ENCODE assay signal across 8 cellular contexts in genomic region chrX:2710496-2710895, GRCh38. TPM values are rescaled to one million over a fixed set of nuclear protein-coding genes. Genes with fewer than 3 reads are reported as not detected.
A peak's percentile ranks its signal among the peaks of the same experiment; 100 is the strongest.
DNase-seq lines count a peak whose midpoint lies in the region; ATAC-seq and TF ChIP-seq lines count a peak whose summit lies in the region.

No MANE protein-coding gene starts in this region.

- H3K4me1 ChIP-seq in right cardiac atrium (ENCODE audit: control insufficient read depth, insufficient read depth, low read length) (peaks cover 35% of the 10 kb centered on the region), tibial nerve (peaks cover 0 to 55% (median 33%) of the 10 kb centered on the region in 4 donors)

- no peak for TF ChIP-seq EP300 in tibial nerve (IDR thresholded peaks at IDR 0.05)

- H3K9me3 ChIP-seq in right cardiac atrium (ENCODE audit: control insufficient read depth, low read length) (no peaks in the 10 kb centered on the region), tibial nerve (no peaks in the 10 kb centered on the region)

- H3K4me1 Mint-ChIP-seq in activated CD8-positive, alpha-beta T cell treated with anti-CD3 and anti-CD28 coated beads, Interleukin-2, amount 10 ng/mL, durations not matched to agents 7 days and 5 days (ENCODE audit: low read depth), result peaks cover 72% of the 10 kb centered on the region
- peaks cover 42% of the 10 kb centered on the region for H3K4me1 Mint-ChIP-seq in stimulated activated memory B cell treated with anti-CD40 and anti-IgM and Interleukin-4, amounts not matched to agents 10 μg/mL and 1 μg/mL and 100 μg/mL, for 72 hours

- H3K4me3 ChIP-seq in right cardiac atrium (ENCODE audit: low read length) (no peak overlapping the region), tibial nerve (no peak overlapping the region)

- no peaks in the 10 kb centered on the region for H3K9me3 Mint-ChIP-seq in activated CD8-positive, alpha-beta T cell treated with anti-CD3 and anti-CD28 coated beads, Interleukin-2, amount 10 ng/mL, durations not matched to agents 7 days and 5 days (ENCODE audit: insufficient read depth)
- H3K9me3 Mint-ChIP-seq in stimulated activated memory B cell treated with anti-CD40 and anti-IgM and Interleukin-4, amounts not matched to agents 10 μg/mL and 1 μg/mL and 100 μg/mL, for 72 hours, result no peaks in the 10 kb centered on the region

- WGBS in right cardiac atrium, result 46% methylated on average over 5 of the region's 5 CpGs
- 42 to 48% methylated on average over 5 of the region's 5 CpGs for WGBS in tibial nerve, 2 donors

- TF ChIP-seq CTCF in tibial nerve (IDR thresholded peaks at IDR 0.05), result no peak

- intact Hi-C loops in right cardiac atrium (cut with DNase I), result no loop called here

- peaks cover 0 to 30% (median 0%) of the 10 kb centered on the region in 3 donors for H3K36me3 ChIP-seq in tibial nerve

- H3K4me3 Mint-ChIP-seq in activated CD8-positive, alpha-beta T cell treated with anti-CD3 and anti-CD28 coated beads, Interleukin-2, amount 10 ng/mL, durations not matched to agents 7 days and 5 days, result peak overlapping the region; percentile 73
- H3K4me3 Mint-ChIP-seq in stimulated activated memory B cell treated with anti-CD40 and anti-IgM and Interleukin-4, amounts not matched to agents 10 μg/mL and 1 μg/mL and 100 μg/mL, for 72 hours, result peak overlapping the region; percentile 61

- CTCF ChIA-PET in activated CD8-positive, alpha-beta T cell treated with anti-CD3 and anti-CD28 coated beads, Interleukin-2, amount 10 ng/mL, durations not matched to agents 7 days and 5 days (lab: Charles Lee), result no interaction called here

- H3K27ac ChIP-seq in right cardiac atrium (ENCODE audit: low read length) (peak overlapping the region; percentile 71), tibial nerve (peak overlapping the region in 2 of 4 donors; percentile 13 to 75)

- H3K36me3 Mint-ChIP-seq in activated CD8-positive, alpha-beta T cell treated with anti-CD3 and anti-CD28 coated beads, Interleukin-2, amount 10 ng/mL, durations not matched to agents 7 days and 5 days (ENCODE audit: low read depth), result peaks cover 41% of the 10 kb centered on the region
- H3K36me3 Mint-ChIP-seq in stimulated activated memory B cell treated with anti-CD40 and anti-IgM and Interleukin-4, amounts not matched to agents 10 μg/mL and 1 μg/mL and 100 μg/mL, for 72 hours, result peaks cover 8% of the 10 kb centered on the region

- no peaks in the 10 kb centered on the region for H3K27me3 ChIP-seq in right cardiac atrium (ENCODE audit: control insufficient read depth, insufficient read depth)
- H3K27me3 ChIP-seq in tibial nerve, result no peaks in the 10 kb centered on the region

- no peak for TF ChIP-seq POLR2A in tibial nerve (IDR thresholded peaks at IDR 0.05)

- peak; percentile 21 for ATAC-seq in activated CD8-positive, alpha-beta T cell treated with anti-CD3 and anti-CD28 coated beads, Interleukin-2, amount 10 ng/mL, durations not matched to agents 7 days and 5 days
- ATAC-seq in right cardiac atrium (peak in 1 of 2 donors; percentile 21), HG02763 (IDR thresholded peaks at IDR 0.05; ENCODE audit: unreplicated experiment) (no peak)
- ATAC-seq in stimulated activated memory B cell treated with anti-CD40 and anti-IgM and Interleukin-4, amounts not matched to agents 10 μg/mL and 1 μg/mL and 100 μg/mL, for 72 hours, result no peak

- POLR2A ChIA-PET in activated CD8-positive, alpha-beta T cell treated with anti-CD3 and anti-CD28 coated beads, Interleukin-2, amount 10 ng/mL, durations not matched to agents 7 days and 5 days (lab: Charles Lee), result no interaction called here

- peak overlapping the region; percentile 93 for H3K27ac Mint-ChIP-seq in activated CD8-positive, alpha-beta T cell treated with anti-CD3 and anti-CD28 coated beads, Interleukin-2, amount 10 ng/mL, durations not matched to agents 7 days and 5 days
- H3K27ac Mint-ChIP-seq in stimulated activated memory B cell treated with anti-CD40 and anti-IgM and Interleukin-4, amounts not matched to agents 10 μg/mL and 1 μg/mL and 100 μg/mL, for 72 hours, result peak overlapping the region; percentile 80

- no peaks in the 10 kb centered on the region for H3K27me3 Mint-ChIP-seq in activated CD8-positive, alpha-beta T cell treated with anti-CD3 and anti-CD28 coated beads, Interleukin-2, amount 10 ng/mL, durations not matched to agents 7 days and 5 days (ENCODE audit: low read depth)
- no peaks in the 10 kb centered on the region for H3K27me3 Mint-ChIP-seq in stimulated activated memory B cell treated with anti-CD40 and anti-IgM and Interleukin-4, amounts not matched to agents 10 μg/mL and 1 μg/mL and 100 μg/mL, for 72 hours

- DNase-seq in HS-5 (ENCODE audit: low read depth) (peak; percentile 49), right cardiac atrium (no peak), NCI-H2196 treated with DMSO at 0.1 percent for 48 hours (lab: John Stamatoyannopoulos, UW; ENCODE audit: unreplicated experiment) (no peak), tibial nerve (ENCODE audit: low spot score in 2 of 2) (no peak), MV-4-11 (lab: John Stamatoyannopoulos, UW) (no peak)
- no peak for DNase-seq in activated CD8-positive, alpha-beta T cell treated with anti-CD3 and anti-CD28 coated beads, Interleukin-2, amount 10 ng/mL, durations not matched to agents 7 days and 5 days

RNA-seq across cellular contexts. Expression of gene CD99, which starts 19.4 kb away (rescaled TPM):
- 100 to 1,000 TPM; 208 to 219 TPM for total RNA-seq in activated CD8-positive, alpha-beta T cell treated with anti-CD3 and anti-CD28 coated beads, Interleukin-2, amount 10 ng/mL, durations not matched to agents 7 days and 5 days
- total RNA-seq in right cardiac atrium, result 100 to 1,000 TPM; 230 to 368 (median 290) TPM
- polyA plus RNA-seq in right cardiac atrium, result 387 TPM
- 100 to 1,000 TPM; 249 to 611 (median 391) TPM for total RNA-seq in tibial nerve

RNA-seq across cellular contexts. Expression of gene XG, which starts 41.3 kb away (rescaled TPM):
- not detected for total RNA-seq in activated CD8-positive, alpha-beta T cell treated with anti-CD3 and anti-CD28 coated beads, Interleukin-2, amount 10 ng/mL, durations not matched to agents 7 days and 5 days
- total RNA-seq in right cardiac atrium, result 1 to 10 TPM in 3 of 4 donors, under 1 TPM in 1; 0.79 to 1.6 (median 1.0) TPM
- 0.43 TPM for polyA plus RNA-seq in right cardiac atrium
- total RNA-seq in tibial nerve, result 1 to 10 TPM; 1.2 to 5.1 (median 3.1) TPM
